In genomic region chr5:10648806-10649517, GRCh38 we compare ENCODE assay signal across 16 cellular contexts.
"Had no signal": no experiment of that assay in that cellular context is flagged by ENCODE, and none has a peak within 500 bp of the region (broad histone marks: within the 10 kb centered on the region; RNA-seq: fewer than 3 reads in every experiment).

No MANE protein-coding gene starts in this region.

- H3K27me3 Mint-ChIP-seq: activated CD4-positive, alpha-beta T cell treated with anti-CD3 and anti-CD28 coated beads, Interleukin-2, amount 10 ng/mL, durations not matched to agents 24 days and 14 days had no signal

- H3K4me3 ChIP-seq: ascending aorta, breast epithelium, coronary artery, gastrocnemius medialis, lung had no signal

- H3K4me3 Mint-ChIP-seq: activated CD4-positive, alpha-beta T cell treated with anti-CD3 and anti-CD28 coated beads, Interleukin-2, amount 10 ng/mL, durations not matched to agents 24 days and 14 days; activated CD8-positive, alpha-beta T cell treated with anti-CD3 and anti-CD28 coated beads for 36 hours; activated naive CD4-positive, alpha-beta T cell treated with anti-CD3 and anti-CD28 coated beads, Interleukin-2, amount 10 ng/mL, durations not matched to agents 7 days and 5 days; activated naive CD8-positive, alpha-beta T cell treated with anti-CD3 and anti-CD28 coated beads, Interleukin-2, amount 50 U/mL, for 24 hours; activated T-cell treated with anti-CD3 and anti-CD28 coated beads, Interleukin-2, amount 50 U/mL, for 4 hours; nephron progenitor cell; stimulated activated naive CD8-positive, alpha-beta T cell treated with anti-CD3 and anti-CD28 coated beads, Interleukin-15, Interleukin-2, amounts not matched to agents 100 ng/mL and 50 ng/mL, for 24 hours; type B pancreatic cell had no signal

- H3K9me3 Mint-ChIP-seq: activated CD4-positive, alpha-beta T cell treated with anti-CD3 and anti-CD28 coated beads, Interleukin-2, amount 10 ng/mL, durations not matched to agents 24 days and 14 days; activated CD8-positive, alpha-beta T cell treated with anti-CD3 and anti-CD28 coated beads for 36 hours; activated naive CD4-positive, alpha-beta T cell treated with anti-CD3 and anti-CD28 coated beads, Interleukin-2, amount 10 ng/mL, durations not matched to agents 7 days and 5 days; activated naive CD8-positive, alpha-beta T cell treated with anti-CD3 and anti-CD28 coated beads, Interleukin-2, amount 50 U/mL, for 24 hours; activated T-cell treated with anti-CD3 and anti-CD28 coated beads, Interleukin-2, amount 50 U/mL, for 4 hours; nephron progenitor cell; stimulated activated naive CD8-positive, alpha-beta T cell treated with anti-CD3 and anti-CD28 coated beads, Interleukin-15, Interleukin-2, amounts not matched to agents 100 ng/mL and 50 ng/mL, for 24 hours had no signal

- H3K4me1 Mint-ChIP-seq: nephron progenitor cell had no signal

- FAIRE-seq: keratinocyte, TTC549 had no signal

- H3K4me1 ChIP-seq: ascending aorta, breast epithelium had no signal

- DNase-seq: activated CD4-positive, alpha-beta T cell treated with anti-CD3 and anti-CD28 coated beads, Interleukin-2, amount 10 ng/mL, durations not matched to agents 24 days and 14 days; activated CD8-positive, alpha-beta T cell treated with anti-CD3 and anti-CD28 coated beads for 36 hours; activated naive CD4-positive, alpha-beta T cell treated with anti-CD3 and anti-CD28 coated beads, Interleukin-2, amount 10 ng/mL, durations not matched to agents 7 days and 5 days; activated naive CD8-positive, alpha-beta T cell treated with anti-CD3 and anti-CD28 coated beads, Interleukin-2, amount 50 U/mL, for 24 hours; activated T-cell treated with anti-CD3 and anti-CD28 coated beads, Interleukin-2, amount 50 U/mL, for 4 hours; gastrocnemius medialis; occipital lobe had no signal

- H3K27ac ChIP-seq: ascending aorta, breast epithelium, coronary artery, gastrocnemius medialis had no signal

- H3K36me3 ChIP-seq: breast epithelium, gastrocnemius medialis had no signal

- H3K27me3 ChIP-seq: ascending aorta, gastrocnemius medialis had no signal

- H3K9me3 ChIP-seq: ascending aorta, breast epithelium, gastrocnemius medialis had no signal

- H3K27ac Mint-ChIP-seq: activated CD4-positive, alpha-beta T cell treated with anti-CD3 and anti-CD28 coated beads, Interleukin-2, amount 10 ng/mL, durations not matched to agents 24 days and 14 days; activated CD8-positive, alpha-beta T cell treated with anti-CD3 and anti-CD28 coated beads for 36 hours; activated naive CD4-positive, alpha-beta T cell treated with anti-CD3 and anti-CD28 coated beads, Interleukin-2, amount 10 ng/mL, durations not matched to agents 7 days and 5 days; activated naive CD8-positive, alpha-beta T cell treated with anti-CD3 and anti-CD28 coated beads, Interleukin-2, amount 50 U/mL, for 24 hours; nephron progenitor cell; stimulated activated naive CD8-positive, alpha-beta T cell treated with anti-CD3 and anti-CD28 coated beads, Interleukin-15, Interleukin-2, amounts not matched to agents 100 ng/mL and 50 ng/mL, for 24 hours; type B pancreatic cell had no signal

- H3K36me3 Mint-ChIP-seq: activated naive CD4-positive, alpha-beta T cell treated with anti-CD3 and anti-CD28 coated beads, Interleukin-2, amount 10 ng/mL, durations not matched to agents 7 days and 5 days had no signal
